In the genomic region with DNA sequence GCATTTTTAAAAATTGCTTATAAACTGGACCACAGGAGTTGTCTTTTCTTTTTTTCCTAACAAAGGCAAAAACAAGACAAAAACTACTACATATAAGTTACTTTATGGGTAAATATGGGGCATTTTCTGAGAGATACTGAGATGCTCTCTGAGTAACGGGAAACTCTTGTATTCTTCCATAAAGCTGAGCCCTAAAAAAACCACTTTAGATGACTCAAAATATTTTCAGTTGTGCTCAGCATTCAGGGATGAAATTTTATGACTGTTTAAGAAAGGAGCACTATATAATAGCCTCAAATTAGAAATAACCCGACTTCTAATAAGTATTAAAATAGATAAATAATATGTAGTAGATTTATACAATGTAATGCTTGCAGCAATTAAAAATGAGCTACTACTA, we compare ENCODE assay signal across 29 cellular contexts.
"Had no signal": no experiment of that assay in that cellular context is flagged by ENCODE, and none has a peak within 500 bp of the region (broad histone marks: within the 10 kb centered on the region; RNA-seq: fewer than 3 reads in every experiment).

No MANE protein-coding gene starts in this region.

- DNase-seq: activated CD4-positive, alpha-beta memory T cell treated with anti-CD3 and anti-CD28 coated beads for 36 hours; activated CD4-positive, alpha-beta T cell treated with anti-CD3 and anti-CD28 coated beads for 36 hours; activated CD4-positive, alpha-beta T cell treated with anti-CD3 and anti-CD28 coated beads, Interleukin-2, amount 10 ng/mL, durations not matched to agents 24 days and 14 days; activated CD4-positive, CD25-positive, alpha-beta regulatory T cell; activated CD4-positive, CD25-positive, alpha-beta regulatory T cell treated with anti-CD3 and anti-CD28 coated beads, Interleukin-2, amount 50 U/mL, for 72 hours; activated CD8-positive, alpha-beta memory T cell treated with anti-CD3 and anti-CD28 coated beads, Interleukin-2, amount 10 ng/mL, durations not matched to agents 7 days and 5 days; activated CD8-positive, alpha-beta memory T cell treated with anti-CD3 and anti-CD28 coated beads, Interleukin-2, amount 50 U/mL, for 4 hours; activated CD8-positive, alpha-beta T cell treated with anti-CD3 and anti-CD28 coated beads, Interleukin-2, amount 10 ng/mL, durations not matched to agents 7 days and 5 days; activated effector memory CD4-positive, alpha-beta T cell treated with anti-CD3 and anti-CD28 coated beads, Interleukin-2, amount 50 U/mL, for 16 hours; activated naive CD4-positive, alpha-beta T cell treated with anti-CD3 and anti-CD28 coated beads for 36 hours; activated naive CD8-positive, alpha-beta T cell treated with anti-CD3 and anti-CD28 coated beads for 36 hours; activated naive CD8-positive, alpha-beta T cell treated with anti-CD3 and anti-CD28 coated beads, Interleukin-2, amount 50 U/mL, for 24 hours; activated T-cell treated with anti-CD3 and anti-CD28 coated beads, Interleukin-2, amount 50 U/mL, for 1 hour; activated T-cell treated with anti-CD3 and anti-CD28 coated beads, Interleukin-2, amount 50 U/mL, for 48 hours; central memory CD4-positive, alpha-beta T cell; cerebellar nuclear complex; colonic mucosa; effector CD8-positive, alpha-beta T cell; esophagus squamous epithelium; foreskin fibroblast; glutamatergic neuron; heart left ventricle; T-helper 1 cell; T-helper 17 cell; T1000 had no signal

- H3K27me3 ChIP-seq: ascending aorta, breast epithelium, cardiac muscle cell, colonic mucosa, esophagus squamous epithelium, heart left ventricle had no signal

- H3K9me3 ChIP-seq: ascending aorta, breast epithelium, colonic mucosa, esophagus squamous epithelium had no signal

- H3K4me1 ChIP-seq: ascending aorta, breast epithelium, colonic mucosa, esophagus squamous epithelium, heart left ventricle had no signal

- H3K27ac ChIP-seq: ascending aorta, breast epithelium, cardiac muscle cell, colonic mucosa, epithelial cell of prostate, esophagus squamous epithelium, heart left ventricle had no signal

- ATAC-seq: activated CD4-positive, alpha-beta T cell treated with anti-CD3 and anti-CD28 coated beads for 36 hours; activated CD8-positive, alpha-beta memory T cell treated with anti-CD3 and anti-CD28 coated beads, Interleukin-2, amount 10 ng/mL, durations not matched to agents 7 days and 5 days; activated CD8-positive, alpha-beta T cell treated with anti-CD3 and anti-CD28 coated beads, Interleukin-2, amount 10 ng/mL, durations not matched to agents 7 days and 5 days; activated naive CD8-positive, alpha-beta T cell treated with anti-CD3 and anti-CD28 coated beads, Interleukin-2, amount 50 U/mL, for 24 hours; heart left ventricle; T-helper 17 cell had no signal

- H3K36me3 ChIP-seq: ascending aorta, breast epithelium, cardiac muscle cell, colonic mucosa, esophagus squamous epithelium, heart left ventricle had no signal

- H3K4me3 ChIP-seq: ascending aorta, breast epithelium, cardiac muscle cell, colonic mucosa, esophagus squamous epithelium, heart left ventricle had no signal
